ENCODE assay signal across 10 cellular contexts in genomic region chr5:142450419-142450818, GRCh38.
"Had no signal": no experiment of that assay in that cellular context is flagged by ENCODE, and none has a peak within 500 bp of the region (broad histone marks: within the 10 kb centered on the region; RNA-seq: fewer than 3 reads in every experiment).

No MANE protein-coding gene starts in this region.

- H3K27ac Mint-ChIP-seq: HFFc6 had no signal

- H3K4me3 ChIP-seq: GM23248, HAP-1 had no signal

- H3K4me2 ChIP-seq: KMS-11 had no signal

- DNase-seq: GM23248, GOT3, H7, HFFc6, IMR-90, KBM-7 had no signal

- H2AFZ ChIP-seq: GM23248 had no signal

- H3K4me1 ChIP-seq: HAP-1 had no signal

- ATAC-seq: HCT116 had no signal

- H3K4me3 Mint-ChIP-seq: HFFc6 had no signal

- H3K36me3 ChIP-seq: HAP-1 had no signal

- H3K9me3 ChIP-seq: HAP-1 had no signal

- H3K27ac ChIP-seq: GM23248, HL-60, KMS-11 had no signal
